In genomic region chr15:83046558-83047127, GRCh38 we compare ENCODE assay signal across 14 cellular contexts. TPM values are rescaled to one million over a fixed set of nuclear protein-coding genes. Genes with fewer than 3 reads are reported as not detected.
A peak's percentile ranks its signal among the peaks of the same experiment; 100 is the strongest.
DNase-seq lines count a peak whose midpoint lies in the region; ATAC-seq and TF ChIP-seq lines count a peak whose summit lies in the region.
"Had no signal": no experiment of that assay in that cellular context is flagged by ENCODE, and none has a peak within 500 bp of the region (broad histone marks: within the 10 kb centered on the region; RNA-seq: fewer than 3 reads in every experiment).

No MANE protein-coding gene starts in this region.

- H3K9me3 ChIP-seq in CD4-positive, alpha-beta T cell (ENCODE audit: control insufficient read depth, low read length) = no peaks in the 10 kb centered on the region

- POLR2A ChIA-PET in CD4-positive, alpha-beta T cell (lab: Charles Lee) = no interaction called here

- no peak for ATAC-seq in CD4-positive, alpha-beta T cell (ENCODE audit: poor library complexity)
- ATAC-seq in natural killer cell treated with Interleukin-12 subunit alpha and Interleukin-12 subunit beta and Interleukin-15 and Interleukin-18, amount 100 ng/mL, for 72 hours = no peak
- no peak for ATAC-seq in HG03139 (IDR thresholded peaks at IDR 0.05; ENCODE audit: unreplicated experiment)
- ATAC-seq: effector memory CD8-positive, alpha-beta T cell; WTC11 had no signal

- no peaks in the 10 kb centered on the region for H3K9me3 Mint-ChIP-seq in CD4-positive, alpha-beta T cell
- no peaks in the 10 kb centered on the region for H3K9me3 Mint-ChIP-seq in natural killer cell treated with Interleukin-12 subunit alpha and Interleukin-12 subunit beta and Interleukin-15 and Interleukin-18, amount 100 ng/mL, for 72 hours
- H3K9me3 Mint-ChIP-seq: effector memory CD8-positive, alpha-beta T cell; mesothelial cell of epicardium; WTC11 had no signal

- no peaks in the 10 kb centered on the region for H3K27me3 ChIP-seq in CD4-positive, alpha-beta T cell (ENCODE audit: control insufficient read depth, insufficient read depth, low read length)

- no peak for TF ChIP-seq CTCF in CD4-positive, alpha-beta T cell (IDR thresholded peaks at IDR 0.05)
- TF ChIP-seq CTCF in epithelial cell of esophagus (IDR thresholded peaks at IDR 0.05; ENCODE audit: insufficient read depth, low read depth, low read length, missing control alignments) = no peak

- H3K4me1 Mint-ChIP-seq in CD4-positive, alpha-beta T cell (ENCODE audit: low read depth) = peaks cover 20% of the 10 kb centered on the region
- peaks cover 27 to 33% of the 10 kb centered on the region in 2 donors for H3K4me1 Mint-ChIP-seq in natural killer cell treated with Interleukin-12 subunit alpha and Interleukin-12 subunit beta and Interleukin-15 and Interleukin-18, amount 100 ng/mL, for 72 hours (ENCODE audit: low read depth in 2 of 2)
- H3K4me1 Mint-ChIP-seq: mesothelial cell of epicardium, WTC11 had no signal

- no peak for DNase-seq in CD4-positive, alpha-beta T cell
- DNase-seq in NCI-H460 (ENCODE audit: extremely low read depth, low read depth) = peak; percentile 55
- DNase-seq in epithelial cell of esophagus (ENCODE audit: low read depth) = peak; percentile 55
- DNase-seq in natural killer cell treated with Interleukin-12 subunit alpha and Interleukin-12 subunit beta and Interleukin-15 and Interleukin-18, amount 100 ng/mL, for 72 hours (ENCODE audit: low spot score) = no peak
- DNase-seq in stimulated activated CD4-positive, alpha-beta T cell treated with anti-CD3 and anti-CD28 coated beads, Interleukin-4, amount 100 ng/mL, for 24 hours = no peak
- DNase-seq in NCI-H2171 (lab: John Stamatoyannopoulos, UW) = no peak
- DNase-seq in activated CD4-positive, alpha-beta T cell treated with anti-CD3 and anti-CD28 coated beads, Interleukin-2, amount 50 U/mL, for 4 hours = no peak
- DNase-seq: activated CD8-positive, alpha-beta memory T cell treated with anti-CD3 and anti-CD28 coated beads, Interleukin-2, amount 50 U/mL, for 4 hours; effector memory CD8-positive, alpha-beta T cell; Karpas-422; NCI-H2081 had no signal

- H3K4me3 Mint-ChIP-seq in CD4-positive, alpha-beta T cell = no peak overlapping the region
- H3K4me3 Mint-ChIP-seq in natural killer cell treated with Interleukin-12 subunit alpha and Interleukin-12 subunit beta and Interleukin-15 and Interleukin-18, amount 100 ng/mL, for 72 hours = no peak overlapping the region
- H3K4me3 Mint-ChIP-seq: effector memory CD8-positive, alpha-beta T cell; mesothelial cell of epicardium; WTC11 had no signal

- no peak overlapping the region for H3K4me3 ChIP-seq in epithelial cell of esophagus (ENCODE audit: low read length)

- no peak overlapping the region for H3K27ac ChIP-seq in CD4-positive, alpha-beta T cell (ENCODE audit: low read depth, low read length)

- no peaks in the 10 kb centered on the region for H3K27me3 Mint-ChIP-seq in CD4-positive, alpha-beta T cell
- H3K27me3 Mint-ChIP-seq in natural killer cell treated with Interleukin-12 subunit alpha and Interleukin-12 subunit beta and Interleukin-15 and Interleukin-18, amount 100 ng/mL, for 72 hours = no peaks in the 10 kb centered on the region
- H3K27me3 Mint-ChIP-seq: effector memory CD8-positive, alpha-beta T cell had no signal

- intact Hi-C loops in CD4-positive, alpha-beta T cell (cut with DNase I, micrococcal nuclease) = no loop called here

- CTCF ChIA-PET in CD4-positive, alpha-beta T cell (lab: Charles Lee) = interaction anchor here (1.7 kb wide), 1 partner anchor 11 kb away, joined by 4 read pairs; no protein-coding TSS in a partner anchor

- H3K27ac Mint-ChIP-seq in CD4-positive, alpha-beta T cell = peak overlapping the region; percentile 6
- H3K27ac Mint-ChIP-seq in natural killer cell treated with Interleukin-12 subunit alpha and Interleukin-12 subunit beta and Interleukin-15 and Interleukin-18, amount 100 ng/mL, for 72 hours = peak overlapping the region; percentile 3 to 10
- H3K27ac Mint-ChIP-seq: mesothelial cell of epicardium, WTC11 had no signal

- H3K36me3 Mint-ChIP-seq in CD4-positive, alpha-beta T cell (ENCODE audit: low read depth) = peaks cover 78% of the 10 kb centered on the region
- peaks cover 37% of the 10 kb centered on the region for H3K36me3 Mint-ChIP-seq in natural killer cell treated with Interleukin-12 subunit alpha and Interleukin-12 subunit beta and Interleukin-15 and Interleukin-18, amount 100 ng/mL, for 72 hours

RNA-seq across cellular contexts. Expression of gene BTBD1, which starts 20.4 kb away (rescaled TPM):
- 10 to 100 TPM; 26.3 to 27.5 TPM for total RNA-seq in CD4-positive, alpha-beta T cell
- total RNA-seq in NCI-H460 (2014; rRNA removed; shearing (Covaris generic)) = 67.0 and 67.9 TPM in 2 replicates
- polyA plus RNA-seq in NCI-H460 (2014; cell fraction: nucleus; rRNA removed) = 50.9 and 68.4 TPM in 2 replicates
- total RNA-seq in natural killer cell treated with Interleukin-12 subunit alpha and Interleukin-12 subunit beta and Interleukin-15 and Interleukin-18, amount 100 ng/mL, for 72 hours = 10 to 100 TPM; 63.3 to 71.9 TPM

RNA-seq across cellular contexts. Expression of gene C15orf40, which starts 35.2 kb away (rescaled TPM):
- 10 to 100 TPM in 1 of 2 experiments, 1 to 10 TPM in 1; 7.4 to 11.0 TPM for total RNA-seq in CD4-positive, alpha-beta T cell
- 17.5 and 23.3 TPM in 2 replicates for total RNA-seq in NCI-H460 (2014; rRNA removed; shearing (Covaris generic))
- 16.3 and 19.4 TPM in 2 replicates for polyA plus RNA-seq in NCI-H460 (2014; cell fraction: nucleus; rRNA removed)
- 10 to 100 TPM; 23.7 to 25.5 TPM for total RNA-seq in natural killer cell treated with Interleukin-12 subunit alpha and Interleukin-12 subunit beta and Interleukin-15 and Interleukin-18, amount 100 ng/mL, for 72 hours

Comparison
In these comparisons a context has a peak if more than half of its experiments do, and no peak if none do; other contexts are left out.
1. DNase-seq: peak in NCI-H460 (single experiment) and epithelial cell of esophagus (single experiment); none in CD4-positive, alpha-beta T cell (0 of 10), natural killer cell treated with Interleukin-12 subunit alpha and Interleukin-12 subunit beta and Interleukin-15 and Interleukin-18, amount 100 ng/mL, for 72 hours (single experiment), stimulated activated CD4-positive, alpha-beta T cell treated with anti-CD3 and anti-CD28 coated beads, Interleukin-4, amount 100 ng/mL, for 24 hours (single experiment), NCI-H2171 (single experiment) and activated CD4-positive, alpha-beta T cell treated with anti-CD3 and anti-CD28 coated beads, Interleukin-2, amount 50 U/mL, for 4 hours (0 of 2).